In the genomic region with DNA sequence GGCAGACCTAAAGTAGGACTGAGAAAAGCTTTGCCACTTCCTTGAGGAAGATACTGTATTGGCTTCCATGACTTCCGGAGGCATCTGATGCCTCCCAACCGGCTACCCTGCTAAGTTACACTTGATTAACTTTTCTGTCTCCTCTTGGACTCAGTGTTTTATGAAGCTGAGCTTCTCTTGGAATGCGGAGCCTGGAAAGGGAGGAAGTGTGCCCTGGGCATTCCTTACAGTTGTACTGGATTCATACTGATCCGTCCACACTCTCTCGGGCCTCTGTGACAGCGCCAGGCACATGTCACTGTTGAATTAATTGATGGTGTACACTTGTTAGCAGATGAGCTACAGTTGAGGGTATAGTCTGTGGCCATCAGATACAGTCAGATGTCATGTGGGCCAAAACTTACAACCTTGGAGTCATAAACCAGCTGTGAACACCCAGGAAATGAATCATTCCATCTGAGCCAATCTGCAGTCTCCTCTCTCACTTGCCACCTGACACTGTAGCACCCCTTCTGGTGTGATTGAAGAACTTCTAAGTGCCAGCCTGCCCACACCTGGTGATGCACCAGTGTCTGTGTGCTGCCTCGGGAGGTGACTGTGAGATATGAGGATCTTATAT, we compare ENCODE assay signal across 8 cellular contexts.
DNase-seq lines count a peak whose midpoint lies in the region; ATAC-seq, FAIRE-seq and TF ChIP-seq lines count a peak whose summit lies in the region.

No MANE protein-coding gene starts in this region.

- ATAC-seq in GM21529 (IDR thresholded peaks at IDR 0.05; ENCODE audit: unreplicated experiment), result peak; percentile 42
- ATAC-seq in left lobe of liver, result peak; percentile 22
- no peak for ATAC-seq in pancreas

- no peaks in the 10 kb centered on the region for H3K36me3 Mint-ChIP-seq in activated naive CD4-positive, alpha-beta T cell treated with anti-CD3 and anti-CD28 coated beads, Interleukin-2, amount 10 ng/mL, durations not matched to agents 7 days and 5 days

- no peak for FAIRE-seq in pancreas (lab: Jason Lieb, UNC)

- TF ChIP-seq CTCF in GM12864 (IDR thresholded peaks at IDR 0.05; ENCODE audit: low read depth, low read length, missing control alignments), result peak; percentile 39
- TF ChIP-seq CTCF in pancreas (IDR thresholded peaks at IDR 0.05), result no peak

- H3K4me3 ChIP-seq in GM12864 (ENCODE audit: low read depth, low read length) (no peak overlapping the region), pancreas (no peak overlapping the region)

- H3K27ac Mint-ChIP-seq in activated naive CD4-positive, alpha-beta T cell treated with anti-CD3 and anti-CD28 coated beads, Interleukin-2, amount 10 ng/mL, durations not matched to agents 7 days and 5 days, result no peak overlapping the region

- H3K27ac ChIP-seq in pancreas, result no peak overlapping the region

- intact Hi-C loops in pancreas (cut with DNase I), result no loop called here

- H3K4me3 Mint-ChIP-seq in activated naive CD4-positive, alpha-beta T cell treated with anti-CD3 and anti-CD28 coated beads, Interleukin-2, amount 10 ng/mL, durations not matched to agents 7 days and 5 days, result no peak overlapping the region

- no peaks in the 10 kb centered on the region for H3K27me3 Mint-ChIP-seq in activated naive CD4-positive, alpha-beta T cell treated with anti-CD3 and anti-CD28 coated beads, Interleukin-2, amount 10 ng/mL, durations not matched to agents 7 days and 5 days

- H3K9me3 Mint-ChIP-seq in activated naive CD4-positive, alpha-beta T cell treated with anti-CD3 and anti-CD28 coated beads, Interleukin-2, amount 10 ng/mL, durations not matched to agents 7 days and 5 days, result no peaks in the 10 kb centered on the region

- DNase-seq in GM12864 (ENCODE audit: low read depth) (no peak), RKO (ENCODE audit: low spot score) (peak; percentile 80), left lobe of liver (ENCODE audit: low spot score) (no peak), SIG-M5 treated with dmso at 0.1 percent for 504 hours (lab: John Stamatoyannopoulos, UW; ENCODE audit: unreplicated experiment) (no peak), pancreas (no peak), hepatic stellate cell (ENCODE audit: low spot score) (no peak)
- DNase-seq in activated naive CD4-positive, alpha-beta T cell treated with anti-CD3 and anti-CD28 coated beads, Interleukin-2, amount 10 ng/mL, durations not matched to agents 7 days and 5 days, result no peak

- H3K4me1 ChIP-seq in pancreas, result no peaks in the 10 kb centered on the region

- no peaks in the 10 kb centered on the region for H3K36me3 ChIP-seq in pancreas

- no peaks in the 10 kb centered on the region for H3K27me3 ChIP-seq in pancreas

- H3K4me1 Mint-ChIP-seq in activated naive CD4-positive, alpha-beta T cell treated with anti-CD3 and anti-CD28 coated beads, Interleukin-2, amount 10 ng/mL, durations not matched to agents 7 days and 5 days, result no peaks in the 10 kb centered on the region

- H3K9me3 ChIP-seq in pancreas, result no peaks in the 10 kb centered on the region

- CTCF ChIA-PET in activated naive CD4-positive, alpha-beta T cell treated with anti-CD3 and anti-CD28 coated beads, Interleukin-2, amount 10 ng/mL, durations not matched to agents 7 days and 5 days (lab: Charles Lee), result no interaction called here

- WGBS in pancreas, 2 donors, result 88 to 91% methylated on average over 7 of the region's 7 CpGs

Comparison
In these comparisons a context has a peak if more than half of its experiments do, and no peak if none do; other contexts are left out.
1. ATAC-seq: peak in GM21529 (single experiment) and left lobe of liver (single experiment); none in pancreas (0 of 4).